ENCODE assay signal across 3 cellular contexts in the genomic region with DNA sequence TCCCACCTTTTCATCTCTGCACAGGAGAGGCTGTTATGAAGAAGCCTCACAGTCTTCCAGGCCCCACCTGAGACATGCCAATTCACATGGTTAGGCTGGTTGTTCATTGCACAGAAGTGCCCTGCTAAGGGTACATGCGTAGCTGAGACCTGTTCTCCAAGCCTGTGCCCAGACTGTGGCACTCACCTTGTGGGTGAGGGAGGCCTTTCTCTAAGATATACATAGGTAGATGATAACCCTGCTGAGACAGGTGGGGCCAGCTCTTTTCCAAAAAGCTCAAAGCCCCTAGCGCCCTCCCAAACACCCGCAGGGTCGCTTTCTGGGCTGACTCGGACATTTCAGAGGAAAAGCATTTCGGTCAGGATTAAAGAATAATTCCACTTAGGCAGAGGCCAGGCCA.
"Had no signal": no experiment of that assay in that cellular context is flagged by ENCODE, and none has a peak within 500 bp of the region (broad histone marks: within the 10 kb centered on the region; RNA-seq: fewer than 3 reads in every experiment).

No MANE protein-coding gene starts in this region.

- DNase-seq: GDM1, GF-D8 had no signal

- ATAC-seq: GM12878 had no signal

- H3K4me3 ChIP-seq: GM12878 had no signal
